Comparison of ENCODE assay signal across 20 cellular contexts in the genomic region with DNA sequence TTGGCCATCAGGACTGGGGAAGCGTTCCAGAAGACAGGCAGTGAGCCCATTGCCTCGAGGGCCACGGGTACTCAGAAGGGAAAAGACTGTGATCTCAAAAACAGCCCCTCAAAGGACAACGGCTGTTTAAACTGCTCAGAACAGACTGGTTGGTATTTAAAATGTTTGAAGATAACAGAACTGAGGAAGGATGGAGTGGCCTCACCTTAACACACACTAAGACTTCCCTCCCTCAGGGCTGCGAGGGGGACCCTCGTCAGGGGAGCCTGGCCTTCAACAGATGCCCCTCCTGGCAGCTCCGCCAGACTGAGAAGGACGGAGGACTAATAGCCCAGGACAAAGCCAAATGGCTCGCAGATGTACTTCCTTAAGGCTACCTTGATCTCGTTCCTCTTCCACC. TPM values are rescaled to one million over a fixed set of nuclear protein-coding genes. Genes with fewer than 3 reads are reported as not detected.
DNase-seq lines count a peak whose midpoint lies in the region; ATAC-seq and TF ChIP-seq lines count a peak whose summit lies in the region.
"Had no signal": no experiment of that assay in that cellular context is flagged by ENCODE, and none has a peak within 500 bp of the region (broad histone marks: within the 10 kb centered on the region; RNA-seq: fewer than 3 reads in every experiment).

No MANE protein-coding gene starts in this region.

- intact Hi-C loops in gastrocnemius medialis (cut with DNase I; ENCODE audit: low total_unique reads) (loop anchor here (5.0 kb wide), 4 partner anchors 62 to 207 kb away; partner anchors contain the start of genes GNL3, ITIH4, NEK4 and PBRM1), cardiac septum (cut with DNase I) (loop anchor here (5.0 kb wide), 2 partner anchors 47 to 122 kb away; partner anchors contain the start of gene NEK4)

- POLR2A ChIA-PET in CD8-positive, alpha-beta memory T cell (lab: Charles Lee) = interaction anchor here (0.9 kb wide), 1 partner anchor 151 kb away, joined by 3 read pairs; the partner anchor contains the start of gene SFMBT1
- POLR2A ChIA-PET in T-cell (lab: Charles Lee) = no interaction called here

- peak overlapping the region; percentile 75 to 97 (median 93) for H3K27ac Mint-ChIP-seq in CD8-positive, alpha-beta memory T cell
- peak overlapping the region; percentile 61 to 90 for H3K27ac Mint-ChIP-seq in T-cell

- no peak for TF ChIP-seq POLR2A in gastroesophageal sphincter (IDR thresholded peaks at IDR 0.05)
- no peak for TF ChIP-seq POLR2A in gastrocnemius medialis (IDR thresholded peaks at IDR 0.05)

- no peaks in the 10 kb centered on the region for H3K9me3 ChIP-seq in CD8-positive, alpha-beta memory T cell (ENCODE audit: low read length)
- H3K9me3 ChIP-seq in gastroesophageal sphincter = no peaks in the 10 kb centered on the region
- H3K9me3 ChIP-seq in gastrocnemius medialis = no peaks in the 10 kb centered on the region
- H3K9me3 ChIP-seq: mucosa of descending colon, testis had no signal

- CTCF ChIA-PET in CD8-positive, alpha-beta memory T cell (lab: Charles Lee) = no interaction called here
- CTCF ChIA-PET in T-cell (lab: Charles Lee) = no interaction called here

- in situ Hi-C loops in gastrocnemius medialis (cut with MboI; ENCODE audit: low sequenced_read_pairs in 4 of 4) = no loop called here

- TF ChIP-seq CTCF in gastroesophageal sphincter (IDR thresholded peaks at IDR 0.05) (no peak), gastrocnemius medialis (IDR thresholded peaks at IDR 0.05 in 4 of 5, conservative IDR thresholded peaks at IDR 0.05 in 1 of 5) (no peak)

- H3K36me3 ChIP-seq in CD8-positive, alpha-beta memory T cell (ENCODE audit: insufficient read depth, low read length) = no peaks in the 10 kb centered on the region
- H3K36me3 ChIP-seq in gastroesophageal sphincter (no peaks in the 10 kb centered on the region), gastrocnemius medialis (no peaks in the 10 kb centered on the region)

- no peaks in the 10 kb centered on the region for H3K27me3 Mint-ChIP-seq in CD8-positive, alpha-beta memory T cell
- H3K27me3 Mint-ChIP-seq in T-cell = no peaks in the 10 kb centered on the region

- no peaks in the 10 kb centered on the region for H3K27me3 ChIP-seq in CD8-positive, alpha-beta memory T cell (ENCODE audit: insufficient read depth, low read length, poor library complexity, severe bottlenecking)
- no peaks in the 10 kb centered on the region for H3K27me3 ChIP-seq in gastroesophageal sphincter
- no peaks in the 10 kb centered on the region for H3K27me3 ChIP-seq in gastrocnemius medialis
- H3K27me3 ChIP-seq: testis had no signal

- H3K36me3 Mint-ChIP-seq in CD8-positive, alpha-beta memory T cell = peaks cover 0 to 11% (median 0%) of the 10 kb centered on the region in 3 donors
- H3K36me3 Mint-ChIP-seq in T-cell = peaks cover 4% of the 10 kb centered on the region
- H3K36me3 Mint-ChIP-seq: WTC11 had no signal

- TF ChIP-seq EP300 in gastroesophageal sphincter (IDR thresholded peaks at IDR 0.05) = no peak

- DNase-seq in CD8-positive, alpha-beta memory T cell = no peak
- DNase-seq in T-cell (no peak), gastrocnemius medialis (no peak), cardiac septum (ENCODE audit: low spot score) (no peak), cerebellar cortex (ENCODE audit: low spot score) (no peak)
- DNase-seq: activated CD8-positive, alpha-beta memory T cell treated with anti-CD3 and anti-CD28 coated beads, Interleukin-2, amount 50 U/mL, for 4 hours; DMS 273 treated with DMSO at 0.1 percent for 48 hours; IMR-90; mucosa of descending colon; NCI-H2081 treated with DMSO at 0.1 percent for 48 hours; NCI-H526; SIG-M5; stimulated activated CD4-positive, alpha-beta T cell treated with anti-CD3 and anti-CD28 coated beads, Interleukin-4, amount 100 ng/mL, for 1 hour; testis had no signal

- H3K4me3 ChIP-seq in CD8-positive, alpha-beta memory T cell (ENCODE audit: low read length) = no peak overlapping the region
- H3K4me3 ChIP-seq in gastroesophageal sphincter = no peak overlapping the region
- no peak overlapping the region for H3K4me3 ChIP-seq in gastrocnemius medialis
- H3K4me3 ChIP-seq: mucosa of descending colon, skin epidermis, testis had no signal

- H3K27ac ChIP-seq in CD8-positive, alpha-beta memory T cell (ENCODE audit: low read depth, low read length) = no peak overlapping the region
- H3K27ac ChIP-seq in gastroesophageal sphincter (peak overlapping the region in 3 of 4 donors; percentile 10 to 86 (median 56)), gastrocnemius medialis (peak overlapping the region; percentile 77 to 85 (median 82))
- H3K27ac ChIP-seq: parathyroid adenoma, testis had no signal

- peaks cover 69 to 78% (median 76%) of the 10 kb centered on the region in 3 donors for H3K4me1 Mint-ChIP-seq in CD8-positive, alpha-beta memory T cell
- peaks cover 51 to 75% (median 69%) of the 10 kb centered on the region in 3 donors for H3K4me1 Mint-ChIP-seq in T-cell

- ATAC-seq in T-cell (replicated peaks in 1 of 4) = no peak
- no peak for ATAC-seq in gastroesophageal sphincter
- ATAC-seq in gastrocnemius medialis = no peak
- ATAC-seq in HG02981 (IDR thresholded peaks at IDR 0.05; ENCODE audit: unreplicated experiment) = no peak
- ATAC-seq: mucosa of descending colon, WTC11 had no signal

- 59 to 82% methylated on average over 5 to 8 of the region's 10 CpGs for WGBS in gastroesophageal sphincter (ENCODE audit: low coverage in 1 of 2), 2 donors

- no peaks in the 10 kb centered on the region for H3K9me3 Mint-ChIP-seq in CD8-positive, alpha-beta memory T cell
- H3K9me3 Mint-ChIP-seq in T-cell = no peaks in the 10 kb centered on the region
- H3K9me3 Mint-ChIP-seq: T-helper 1 cell treated with Interleukin-12 subunit alpha and Interleukin-12 subunit beta and Interleukin-4 antibody, amounts not matched to agents 30 μg/mL and 1 μg/mL, for 36 hours; WTC11 had no signal

- peak overlapping the region; percentile 88 to 98 (median 94) for H3K4me3 Mint-ChIP-seq in CD8-positive, alpha-beta memory T cell
- H3K4me3 Mint-ChIP-seq in T-cell = peak overlapping the region; percentile 88 to 92 (median 91)

- H3K4me1 ChIP-seq in CD8-positive, alpha-beta memory T cell (ENCODE audit: insufficient read depth, low read length) = peaks cover 54% of the 10 kb centered on the region
- H3K4me1 ChIP-seq in gastroesophageal sphincter = peaks cover 0 to 65% (median 39%) of the 10 kb centered on the region in 3 donors
- peaks cover 58 to 63% of the 10 kb centered on the region in 2 donors for H3K4me1 ChIP-seq in gastrocnemius medialis

RNA-seq across cellular contexts. Expression of gene STIMATE, which starts 2.6 kb away (rescaled TPM):
- 10 to 100 TPM; 35.0 to 39.1 TPM for total RNA-seq in CD8-positive, alpha-beta memory T cell
- 10.8 TPM for polyA plus RNA-seq in CD8-positive, alpha-beta memory T cell
- total RNA-seq in T-cell (10 to 100 TPM; 37.3 to 61.8 (median 52.9) TPM), gastroesophageal sphincter (10 to 100 TPM; 14.6 to 30.2 (median 20.5) TPM), gastrocnemius medialis (10 to 100 TPM; 20.6 to 64.6 (median 27.8) TPM), cardiac septum (11.2 TPM)

RNA-seq across cellular contexts. Expression of gene MUSTN1, which starts 59.9 kb away (rescaled TPM):
- total RNA-seq in CD8-positive, alpha-beta memory T cell = 1 to 10 TPM in 1 of 2 experiments, under 1 TPM in 1; 0.79 to 1.5 TPM
- not detected for polyA plus RNA-seq in CD8-positive, alpha-beta memory T cell
- 10 to 100 TPM in 1 of 5 donors, 1 to 10 TPM in 4; 1.6 to 10.2 (median 4.1) TPM for total RNA-seq in T-cell
- 10 to 100 TPM in 3 of 4 donors, 1 to 10 TPM in 1; 8.6 to 20.9 (median 16.6) TPM for total RNA-seq in gastroesophageal sphincter
- 1,000 to 10,000 TPM in 1 of 4 donors, 100 to 1,000 TPM in 3; 218 to 2,149 (median 412) TPM for total RNA-seq in gastrocnemius medialis
- total RNA-seq in cardiac septum = 15.9 TPM
- total RNA-seq: IMR-90 had no signal
- polyA plus RNA-seq: IMR-90 had no signal

Comparison
In these comparisons a context has a peak if more than half of its experiments do, and no peak if none do; other contexts are left out.
1. RNA of gene MUSTN1, which starts 59.9 kb away (total RNA-seq): 218 to 2,149 TPM in gastrocnemius medialis; 8.6 to 20.9 TPM in gastroesophageal sphincter, 15.9 TPM in cardiac septum (single experiment), 1.6 to 10.2 TPM in T-cell and 0.79 to 1.5 TPM in CD8-positive, alpha-beta memory T cell; every median in the first group is over 10 times any median in the second.